ENCODE assay signal across 17 cellular contexts in genomic region chr4:142960867-142961644, GRCh38.
DNase-seq lines count a peak whose midpoint lies in the region; ATAC-seq and TF ChIP-seq lines count a peak whose summit lies in the region.
"Had no signal": no experiment of that assay in that cellular context is flagged by ENCODE, and none has a peak within 500 bp of the region (broad histone marks: within the 10 kb centered on the region; RNA-seq: fewer than 3 reads in every experiment).

No MANE protein-coding gene starts in this region.

- no peak overlapping the region for H2AK5ac ChIP-seq in neuronal stem cell (ENCODE audit: low read depth, low read length)

- H2AFZ ChIP-seq in neuronal stem cell (ENCODE audit: low read length), result peak overlapping the region; percentile 71

- no peak overlapping the region for H4K91ac ChIP-seq in neuronal stem cell (ENCODE audit: low read depth, low read length, poor library complexity)

- peaks cover 8 to 28% (median 13%) of the 10 kb centered on the region in 3 donors for H3K4me1 ChIP-seq in gastroesophageal sphincter
- H3K4me1 ChIP-seq in neuronal stem cell (ENCODE audit: control insufficient read depth in 2 of 2, insufficient read depth in 1 of 2, low read depth in 1 of 2, low read length in 2 of 2), result peaks cover 4 to 5% of the 10 kb centered on the region in 2 donors
- H3K4me1 ChIP-seq in uterus, result peaks cover 0 to 4% of the 10 kb centered on the region in 2 donors
- no peaks in the 10 kb centered on the region for H3K4me1 ChIP-seq in foreskin keratinocyte

- no peak overlapping the region for H2BK120ac ChIP-seq in neuronal stem cell (ENCODE audit: low read depth, low read length)

- no peak for TF ChIP-seq EP300 in gastroesophageal sphincter (IDR thresholded peaks at IDR 0.05)

- 23 to 41% methylated on average over 6 of the region's 6 CpGs for WGBS in gastroesophageal sphincter (ENCODE audit: low coverage in 1 of 2), 2 donors
- 100% methylated on average over 1 of the region's 6 CpGs; no CpG with 5 or more reads in 1 of the 2 donors for WGBS in neuronal stem cell (ENCODE audit: extremely low coverage in 2 of 2, insufficient read length in 2 of 2, insufficient replicate concordance in 1 of 2), 2 donors

- no peak for ATAC-seq in gastroesophageal sphincter
- no peak for ATAC-seq in foreskin keratinocyte
- no peak for ATAC-seq in HG02588 (IDR thresholded peaks at IDR 0.05; ENCODE audit: unreplicated experiment)
- ATAC-seq: activated CD4-positive, alpha-beta T cell treated with anti-CD3 and anti-CD28 coated beads for 36 hours had no signal

- intact Hi-C loops in uterus (cut with DNase I; ENCODE audit: low total_unique reads), result no loop called here

- peak; percentile 9 for DNase-seq in SKM-1 (lab: John Stamatoyannopoulos, UW; ENCODE audit: unreplicated experiment)
- no peak for DNase-seq in SKM-1 treated with dmso at 0.1 percent for 144 hours (lab: John Stamatoyannopoulos, UW; ENCODE audit: unreplicated experiment)
- DNase-seq in neuronal stem cell (ENCODE audit: low spot score), result no peak
- DNase-seq in uterus, result no peak
- no peak for DNase-seq in foreskin keratinocyte
- no peak for DNase-seq in amygdala (lab: John Stamatoyannopoulos, UW)
- DNase-seq: activated CD4-positive, alpha-beta T cell treated with anti-CD3 and anti-CD28 coated beads for 36 hours; activated CD8-positive, alpha-beta memory T cell treated with anti-CD3 and anti-CD28 coated beads, Interleukin-2, amount 50 U/mL, for 48 hours; CD4-positive, alpha-beta T cell; DMS79; NCI-H2171; SHP77 treated with DMSO at 0.1 percent for 48 hours; stimulated activated CD4-positive, alpha-beta T cell treated with anti-CD3 and anti-CD28 coated beads, Interleukin-4, amount 100 ng/mL, for 1 hour; stimulated activated CD8-positive, alpha-beta memory T cell treated with anti-CD3 and anti-CD28 coated beads, Interleukin-4, amount 100 ng/mL, for 48 hours had no signal

- no peak overlapping the region for H3K23ac ChIP-seq in neuronal stem cell (ENCODE audit: low read depth, low read length, poor library complexity)

- H3K4me2 ChIP-seq in neuronal stem cell (ENCODE audit: insufficient read depth, low read length, poor library complexity, severe bottlenecking), result no peak overlapping the region

- H3K27ac ChIP-seq in gastroesophageal sphincter (peak overlapping the region; percentile 8 to 51 (median 32)), neuronal stem cell (replicated peaks; ENCODE audit: low read length) (no peak overlapping the region), uterus (peak overlapping the region; percentile 31 to 40), foreskin keratinocyte (no peak overlapping the region)
- H3K27ac ChIP-seq: neutrophil had no signal

- H3K9ac ChIP-seq in neuronal stem cell (ENCODE audit: low read depth, low read length, poor library complexity), result no peak overlapping the region

- H3K36me3 ChIP-seq in gastroesophageal sphincter (no peaks in the 10 kb centered on the region), neuronal stem cell (replicated peaks in 1 of 2; ENCODE audit: control insufficient read depth in 2 of 2, insufficient read depth in 2 of 2, low read length in 2 of 2) (no peaks in the 10 kb centered on the region), uterus (no peaks in the 10 kb centered on the region)
- H3K36me3 ChIP-seq: neutrophil had no signal

- no peak overlapping the region for H3K4ac ChIP-seq in neuronal stem cell (ENCODE audit: low read length)

- no peak overlapping the region for H3K14ac ChIP-seq in neuronal stem cell (ENCODE audit: low read length)

- TF ChIP-seq CTCF in gastroesophageal sphincter (IDR thresholded peaks at IDR 0.05), result no peak
- TF ChIP-seq CTCF in uterus (IDR thresholded peaks at IDR 0.05), result no peak
- TF ChIP-seq CTCF in foreskin keratinocyte (conservative IDR thresholded peaks at IDR 0.05), result no peak

- H3K79me1 ChIP-seq in neuronal stem cell (ENCODE audit: low read depth, low read length), result no peaks in the 10 kb centered on the region

- H3K4me3 ChIP-seq in gastroesophageal sphincter (no peak overlapping the region), neuronal stem cell (ENCODE audit: low read length in 2 of 2) (no peak overlapping the region), uterus (no peak overlapping the region)

- TF ChIP-seq POLR2A in gastroesophageal sphincter (IDR thresholded peaks at IDR 0.05) (no peak), uterus (IDR thresholded peaks at IDR 0.05) (no peak)

- H3K27me3 ChIP-seq in gastroesophageal sphincter (no peaks in the 10 kb centered on the region), neuronal stem cell (ENCODE audit: control insufficient read depth in 3 of 3, insufficient read depth in 3 of 3, low read depth in 1 of 3, low read length in 3 of 3) (no peaks in the 10 kb centered on the region), uterus (no peaks in the 10 kb centered on the region), foreskin keratinocyte (peaks cover 4% of the 10 kb centered on the region)
- H3K27me3 ChIP-seq: neutrophil had no signal

- H2BK15ac ChIP-seq in neuronal stem cell (ENCODE audit: low read length), result no peak overlapping the region

- no peak overlapping the region for H3K18ac ChIP-seq in neuronal stem cell (ENCODE audit: low read length)

- no peaks in the 10 kb centered on the region for H3K9me3 ChIP-seq in gastroesophageal sphincter
- no peaks in the 10 kb centered on the region for H3K9me3 ChIP-seq in neuronal stem cell (replicated peaks in 1 of 2; ENCODE audit: control insufficient read depth in 2 of 2, insufficient read depth in 1 of 2, low read depth in 1 of 2, low read length in 2 of 2)
- no peaks in the 10 kb centered on the region for H3K9me3 ChIP-seq in uterus
- H3K9me3 ChIP-seq: neutrophil had no signal

- H2BK5ac ChIP-seq in neuronal stem cell (ENCODE audit: low read length), result no peak overlapping the region

- no peak overlapping the region for H2BK12ac ChIP-seq in neuronal stem cell (ENCODE audit: low read length)

- no peak overlapping the region for H4K8ac ChIP-seq in neuronal stem cell (ENCODE audit: low read depth, low read length)

Comparison
In these comparisons a context has a peak if more than half of its experiments do, and no peak if none do; other contexts are left out.
1. H3K27ac ChIP-seq: peak in gastroesophageal sphincter (4 of 4) and uterus (2 of 2); none in neuronal stem cell (single experiment) and foreskin keratinocyte (single experiment).